ENCODE assay signal across 1 cellular context in the genomic region with DNA sequence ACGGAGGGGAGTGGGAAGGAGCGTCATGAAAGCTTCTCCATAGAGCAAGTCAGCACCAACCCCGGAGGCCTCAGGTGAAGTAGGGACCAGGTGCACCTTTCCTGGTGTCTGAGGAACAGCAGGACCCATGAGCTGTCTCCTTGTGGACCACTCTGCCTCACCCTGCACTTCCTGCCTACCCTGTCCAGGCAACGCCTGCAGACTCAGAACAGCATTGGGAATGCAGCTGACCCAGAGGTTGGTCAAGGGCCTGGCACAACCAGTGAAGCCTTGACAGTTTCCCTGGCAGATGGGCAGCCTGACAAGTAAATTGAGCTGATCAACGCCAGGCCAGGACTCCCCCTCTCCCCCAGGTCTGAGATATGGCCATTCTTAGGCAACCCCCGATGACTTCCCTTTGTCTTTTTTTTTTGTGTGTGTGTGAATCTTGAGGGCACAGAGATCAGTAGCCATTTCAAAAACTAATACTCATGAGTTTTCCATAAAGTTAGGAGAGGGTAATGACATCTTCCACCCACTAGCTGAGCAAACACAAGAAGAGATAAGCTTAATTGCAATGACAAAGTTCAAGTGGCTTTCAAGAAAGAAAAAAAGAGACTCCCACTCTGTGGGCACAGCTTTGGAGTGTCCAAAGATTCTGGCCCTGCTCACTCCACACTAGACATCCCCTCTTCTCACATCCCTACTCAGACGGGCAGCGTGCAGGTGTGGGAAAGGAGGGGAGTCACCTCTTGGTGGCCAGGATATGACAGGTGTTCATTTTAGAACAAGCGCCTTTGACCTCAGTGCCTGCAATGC.
TF ChIP-seq lines count a peak whose summit lies in the region.

No MANE protein-coding gene starts in this region.

TF ChIP-seq in HepG2, 621 proteins besides CTCF, POLR2A, EP300 and RAD21 (continued from another document and continues in another):
- TF ChIP-seq HOXA5 (CRISPR knock-in tag; IDR thresholded peaks at IDR 0.05) (peak; percentile 86), KDM3A (CRISPR knock-in tag; IDR thresholded peaks at IDR 0.05; ENCODE audit: low read depth) (no peak), ETV5 (CRISPR knock-in tag; IDR thresholded peaks at IDR 0.05; ENCODE audit: borderline replicate concordance) (0 out of 2 replicates have a peak, but pooled peaks have one; percentile 6), ZNF777 (CRISPR knock-in tag; IDR thresholded peaks at IDR 0.05) (0 out of 2 replicates have a peak, but pooled peaks have one; percentile 32), KLF9 (CRISPR knock-in tag; IDR thresholded peaks at IDR 0.05; ENCODE audit: low read depth) (no peak), RARA (CRISPR knock-in tag; IDR thresholded peaks at IDR 0.05) (peak; percentile 71; the same call in 1 of the 2 replicates), HCFC1 (IDR thresholded peaks at IDR 0.05; ENCODE audit: low read depth, low read length) (no peak), RXRB (CRISPR knock-in tag; IDR thresholded peaks at IDR 0.05; ENCODE audit: borderline replicate concordance) (peak; percentile 79), GLI4 (CRISPR knock-in tag; IDR thresholded peaks at IDR 0.05; ENCODE audit: borderline replicate concordance) (no peak), ARNT2 (CRISPR knock-in tag; IDR thresholded peaks at IDR 0.05; ENCODE audit: low read depth) (no peak), ZNF12 (CRISPR knock-in tag; IDR thresholded peaks at IDR 0.05) (0 out of 2 replicates have a peak, but pooled peaks have one; percentile 7), ELF4 (CRISPR knock-in tag; IDR thresholded peaks at IDR 0.05; ENCODE audit: borderline replicate concordance) (no peak), CREB1 (IDR thresholded peaks at IDR 0.05) (no peak), CREB1 (CRISPR knock-in tag; IDR thresholded peaks at IDR 0.05) (peak; percentile 53; the same call in 1 of the 2 replicates), HIVEP1 (CRISPR knock-in tag; IDR thresholded peaks at IDR 0.05) (0 out of 2 replicates have a peak, but pooled peaks have one; percentile 10), MTA1 (CRISPR knock-in tag; IDR thresholded peaks at IDR 0.05; ENCODE audit: borderline replicate concordance) (peak; percentile 60; the same call in 1 of the 2 replicates), ZNF790 (CRISPR knock-in tag; IDR thresholded peaks at IDR 0.05; ENCODE audit: borderline replicate concordance) (no peak), SAP130 (CRISPR knock-in tag; IDR thresholded peaks at IDR 0.05; ENCODE audit: low read depth) (peak; percentile 47), ZMYM2 (CRISPR knock-in tag; IDR thresholded peaks at IDR 0.05) (peak; percentile 63), ZNF615 (CRISPR knock-in tag; IDR thresholded peaks at IDR 0.05; ENCODE audit: borderline replicate concordance) (no peak), RBAK (CRISPR knock-in tag; IDR thresholded peaks at IDR 0.05) (no peak), HOXA9 (CRISPR knock-in tag; IDR thresholded peaks at IDR 0.05; ENCODE audit: borderline replicate concordance) (no peak), ZNF138 (CRISPR knock-in tag; IDR thresholded peaks at IDR 0.05; ENCODE audit: low read depth) (no peak), HNF4A (CRISPR knock-in tag; IDR thresholded peaks at IDR 0.05) (peak; percentile 94)
- TF ChIP-seq, protein P1, sequence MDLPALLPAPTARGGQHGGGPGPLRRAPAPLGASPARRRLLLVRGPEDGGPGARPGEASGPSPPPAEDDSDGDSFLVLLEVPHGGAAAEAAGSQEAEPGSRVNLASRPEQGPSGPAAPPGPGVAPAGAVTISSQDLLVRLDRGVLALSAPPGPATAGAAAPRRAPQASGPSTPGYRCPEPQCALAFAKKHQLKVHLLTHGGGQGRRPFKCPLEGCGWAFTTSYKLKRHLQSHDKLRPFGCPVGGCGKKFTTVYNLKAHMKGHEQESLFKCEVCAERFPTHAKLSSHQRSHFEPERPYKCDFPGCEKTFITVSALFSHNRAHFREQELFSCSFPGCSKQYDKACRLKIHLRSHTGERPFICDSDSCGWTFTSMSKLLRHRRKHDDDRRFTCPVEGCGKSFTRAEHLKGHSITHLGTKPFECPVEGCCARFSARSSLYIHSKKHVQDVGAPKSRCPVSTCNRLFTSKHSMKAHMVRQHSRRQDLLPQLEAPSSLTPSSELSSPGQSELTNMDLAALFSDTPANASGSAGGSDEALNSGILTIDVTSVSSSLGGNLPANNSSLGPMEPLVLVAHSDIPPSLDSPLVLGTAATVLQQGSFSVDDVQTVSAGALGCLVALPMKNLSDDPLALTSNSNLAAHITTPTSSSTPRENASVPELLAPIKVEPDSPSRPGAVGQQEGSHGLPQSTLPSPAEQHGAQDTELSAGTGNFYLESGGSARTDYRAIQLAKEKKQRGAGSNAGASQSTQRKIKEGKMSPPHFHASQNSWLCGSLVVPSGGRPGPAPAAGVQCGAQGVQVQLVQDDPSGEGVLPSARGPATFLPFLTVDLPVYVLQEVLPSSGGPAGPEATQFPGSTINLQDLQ (CRISPR knock-in tag; IDR thresholded peaks at IDR 0.05) = no peak
- TF ChIP-seq, protein P2, sequence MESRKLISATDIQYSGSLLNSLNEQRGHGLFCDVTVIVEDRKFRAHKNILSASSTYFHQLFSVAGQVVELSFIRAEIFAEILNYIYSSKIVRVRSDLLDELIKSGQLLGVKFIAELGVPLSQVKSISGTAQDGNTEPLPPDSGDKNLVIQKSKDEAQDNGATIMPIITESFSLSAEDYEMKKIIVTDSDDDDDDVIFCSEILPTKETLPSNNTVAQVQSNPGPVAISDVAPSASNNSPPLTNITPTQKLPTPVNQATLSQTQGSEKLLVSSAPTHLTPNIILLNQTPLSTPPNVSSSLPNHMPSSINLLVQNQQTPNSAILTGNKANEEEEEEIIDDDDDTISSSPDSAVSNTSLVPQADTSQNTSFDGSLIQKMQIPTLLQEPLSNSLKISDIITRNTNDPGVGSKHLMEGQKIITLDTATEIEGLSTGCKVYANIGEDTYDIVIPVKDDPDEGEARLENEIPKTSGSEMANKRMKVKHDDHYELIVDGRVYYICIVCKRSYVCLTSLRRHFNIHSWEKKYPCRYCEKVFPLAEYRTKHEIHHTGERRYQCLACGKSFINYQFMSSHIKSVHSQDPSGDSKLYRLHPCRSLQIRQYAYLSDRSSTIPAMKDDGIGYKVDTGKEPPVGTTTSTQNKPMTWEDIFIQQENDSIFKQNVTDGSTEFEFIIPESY (CRISPR knock-in tag; IDR thresholded peaks at IDR 0.05) = no peak
- TF ChIP-seq, protein P3, sequence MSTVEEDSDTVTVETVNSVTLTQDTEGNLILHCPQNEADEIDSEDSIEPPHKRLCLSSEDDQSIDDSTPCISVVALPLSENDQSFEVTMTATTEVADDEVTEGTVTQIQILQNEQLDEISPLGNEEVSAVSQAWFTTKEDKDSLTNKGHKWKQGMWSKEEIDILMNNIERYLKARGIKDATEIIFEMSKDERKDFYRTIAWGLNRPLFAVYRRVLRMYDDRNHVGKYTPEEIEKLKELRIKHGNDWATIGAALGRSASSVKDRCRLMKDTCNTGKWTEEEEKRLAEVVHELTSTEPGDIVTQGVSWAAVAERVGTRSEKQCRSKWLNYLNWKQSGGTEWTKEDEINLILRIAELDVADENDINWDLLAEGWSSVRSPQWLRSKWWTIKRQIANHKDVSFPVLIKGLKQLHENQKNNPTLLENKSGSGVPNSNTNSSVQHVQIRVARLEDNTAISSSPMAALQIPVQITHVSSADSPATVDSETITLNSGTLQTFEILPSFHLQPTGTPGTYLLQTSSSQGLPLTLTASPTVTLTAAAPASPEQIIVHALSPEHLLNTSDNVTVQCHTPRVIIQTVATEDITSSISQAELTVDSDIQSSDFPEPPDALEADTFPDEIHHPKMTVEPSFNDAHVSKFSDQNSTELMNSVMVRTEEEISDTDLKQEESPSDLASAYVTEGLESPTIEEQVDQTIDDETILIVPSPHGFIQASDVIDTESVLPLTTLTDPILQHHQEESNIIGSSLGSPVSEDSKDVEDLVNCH (CRISPR knock-in tag; IDR thresholded peaks at IDR 0.05) = no peak
- TF ChIP-seq, protein P4, sequence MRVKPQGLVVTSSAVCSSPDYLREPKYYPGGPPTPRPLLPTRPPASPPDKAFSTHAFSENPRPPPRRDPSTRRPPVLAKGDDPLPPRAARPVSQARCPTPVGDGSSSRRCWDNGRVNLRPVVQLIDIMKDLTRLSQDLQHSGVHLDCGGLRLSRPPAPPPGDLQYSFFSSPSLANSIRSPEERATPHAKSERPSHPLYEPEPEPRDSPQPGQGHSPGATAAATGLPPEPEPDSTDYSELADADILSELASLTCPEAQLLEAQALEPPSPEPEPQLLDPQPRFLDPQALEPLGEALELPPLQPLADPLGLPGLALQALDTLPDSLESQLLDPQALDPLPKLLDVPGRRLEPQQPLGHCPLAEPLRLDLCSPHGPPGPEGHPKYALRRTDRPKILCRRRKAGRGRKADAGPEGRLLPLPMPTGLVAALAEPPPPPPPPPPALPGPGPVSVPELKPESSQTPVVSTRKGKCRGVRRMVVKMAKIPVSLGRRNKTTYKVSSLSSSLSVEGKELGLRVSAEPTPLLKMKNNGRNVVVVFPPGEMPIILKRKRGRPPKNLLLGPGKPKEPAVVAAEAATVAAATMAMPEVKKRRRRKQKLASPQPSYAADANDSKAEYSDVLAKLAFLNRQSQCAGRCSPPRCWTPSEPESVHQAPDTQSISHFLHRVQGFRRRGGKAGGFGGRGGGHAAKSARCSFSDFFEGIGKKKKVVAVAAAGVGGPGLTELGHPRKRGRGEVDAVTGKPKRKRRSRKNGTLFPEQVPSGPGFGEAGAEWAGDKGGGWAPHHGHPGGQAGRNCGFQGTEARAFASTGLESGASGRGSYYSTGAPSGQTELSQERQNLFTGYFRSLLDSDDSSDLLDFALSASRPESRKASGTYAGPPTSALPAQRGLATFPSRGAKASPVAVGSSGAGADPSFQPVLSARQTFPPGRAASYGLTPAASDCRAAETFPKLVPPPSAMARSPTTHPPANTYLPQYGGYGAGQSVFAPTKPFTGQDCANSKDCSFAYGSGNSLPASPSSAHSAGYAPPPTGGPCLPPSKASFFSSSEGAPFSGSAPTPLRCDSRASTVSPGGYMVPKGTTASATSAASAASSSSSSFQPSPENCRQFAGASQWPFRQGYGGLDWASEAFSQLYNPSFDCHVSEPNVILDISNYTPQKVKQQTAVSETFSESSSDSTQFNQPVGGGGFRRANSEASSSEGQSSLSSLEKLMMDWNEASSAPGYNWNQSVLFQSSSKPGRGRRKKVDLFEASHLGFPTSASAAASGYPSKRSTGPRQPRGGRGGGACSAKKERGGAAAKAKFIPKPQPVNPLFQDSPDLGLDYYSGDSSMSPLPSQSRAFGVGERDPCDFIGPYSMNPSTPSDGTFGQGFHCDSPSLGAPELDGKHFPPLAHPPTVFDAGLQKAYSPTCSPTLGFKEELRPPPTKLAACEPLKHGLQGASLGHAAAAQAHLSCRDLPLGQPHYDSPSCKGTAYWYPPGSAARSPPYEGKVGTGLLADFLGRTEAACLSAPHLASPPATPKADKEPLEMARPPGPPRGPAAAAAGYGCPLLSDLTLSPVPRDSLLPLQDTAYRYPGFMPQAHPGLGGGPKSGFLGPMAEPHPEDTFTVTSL (CRISPR knock-in tag; IDR thresholded peaks at IDR 0.05; ENCODE audit: borderline replicate concordance) = peak; percentile 87
- TF ChIP-seq, protein P5, sequence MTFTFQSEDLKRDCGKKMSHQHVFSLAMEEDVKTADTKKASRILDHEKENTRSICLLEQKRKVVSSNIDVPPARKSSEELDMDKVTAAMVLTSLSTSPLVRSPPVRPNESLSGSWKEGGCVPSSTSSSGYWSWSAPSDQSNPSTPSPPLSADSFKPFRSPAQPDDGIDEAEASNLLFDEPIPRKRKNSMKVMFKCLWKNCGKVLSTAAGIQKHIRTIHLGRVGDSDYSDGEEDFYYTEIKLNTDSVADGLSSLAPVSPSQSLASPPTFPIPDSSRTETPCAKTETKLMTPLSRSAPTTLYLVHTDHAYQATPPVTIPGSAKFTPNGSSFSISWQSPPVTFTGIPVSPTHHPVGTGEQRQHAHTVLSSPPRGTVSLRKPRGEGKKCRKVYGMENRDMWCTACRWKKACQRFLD (CRISPR knock-in tag; IDR thresholded peaks at IDR 0.05; ENCODE audit: borderline replicate concordance) = no peak
- TF ChIP-seq, protein P6, sequence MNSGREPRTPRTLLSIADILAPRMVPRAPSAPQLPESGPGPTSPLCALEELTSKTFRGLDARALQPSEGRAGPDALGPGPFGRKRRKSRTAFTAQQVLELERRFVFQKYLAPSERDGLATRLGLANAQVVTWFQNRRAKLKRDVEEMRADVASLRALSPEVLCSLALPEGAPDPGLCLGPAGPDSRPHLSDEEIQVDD (CRISPR knock-in tag; IDR thresholded peaks at IDR 0.05; ENCODE audit: borderline replicate concordance) = no peak
- TF ChIP-seq, protein P7, sequence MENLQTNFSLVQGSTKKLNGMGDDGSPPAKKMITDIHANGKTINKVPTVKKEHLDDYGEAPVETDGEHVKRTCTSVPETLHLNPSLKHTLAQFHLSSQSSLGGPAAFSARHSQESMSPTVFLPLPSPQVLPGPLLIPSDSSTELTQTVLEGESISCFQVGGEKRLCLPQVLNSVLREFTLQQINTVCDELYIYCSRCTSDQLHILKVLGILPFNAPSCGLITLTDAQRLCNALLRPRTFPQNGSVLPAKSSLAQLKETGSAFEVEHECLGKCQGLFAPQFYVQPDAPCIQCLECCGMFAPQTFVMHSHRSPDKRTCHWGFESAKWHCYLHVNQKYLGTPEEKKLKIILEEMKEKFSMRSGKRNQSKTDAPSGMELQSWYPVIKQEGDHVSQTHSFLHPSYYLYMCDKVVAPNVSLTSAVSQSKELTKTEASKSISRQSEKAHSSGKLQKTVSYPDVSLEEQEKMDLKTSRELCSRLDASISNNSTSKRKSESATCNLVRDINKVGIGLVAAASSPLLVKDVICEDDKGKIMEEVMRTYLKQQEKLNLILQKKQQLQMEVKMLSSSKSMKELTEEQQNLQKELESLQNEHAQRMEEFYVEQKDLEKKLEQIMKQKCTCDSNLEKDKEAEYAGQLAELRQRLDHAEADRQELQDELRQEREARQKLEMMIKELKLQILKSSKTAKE (CRISPR knock-in tag; IDR thresholded peaks at IDR 0.05; ENCODE audit: borderline replicate concordance) = 0 out of 2 replicates have a peak, but pooled peaks have one; percentile 23
- TF ChIP-seq, protein P8, sequence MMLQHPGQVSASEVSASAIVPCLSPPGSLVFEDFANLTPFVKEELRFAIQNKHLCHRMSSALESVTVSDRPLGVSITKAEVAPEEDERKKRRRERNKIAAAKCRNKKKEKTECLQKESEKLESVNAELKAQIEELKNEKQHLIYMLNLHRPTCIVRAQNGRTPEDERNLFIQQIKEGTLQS (CRISPR knock-in tag; IDR thresholded peaks at IDR 0.05) = no peak
- TF ChIP-seq, protein P9, sequence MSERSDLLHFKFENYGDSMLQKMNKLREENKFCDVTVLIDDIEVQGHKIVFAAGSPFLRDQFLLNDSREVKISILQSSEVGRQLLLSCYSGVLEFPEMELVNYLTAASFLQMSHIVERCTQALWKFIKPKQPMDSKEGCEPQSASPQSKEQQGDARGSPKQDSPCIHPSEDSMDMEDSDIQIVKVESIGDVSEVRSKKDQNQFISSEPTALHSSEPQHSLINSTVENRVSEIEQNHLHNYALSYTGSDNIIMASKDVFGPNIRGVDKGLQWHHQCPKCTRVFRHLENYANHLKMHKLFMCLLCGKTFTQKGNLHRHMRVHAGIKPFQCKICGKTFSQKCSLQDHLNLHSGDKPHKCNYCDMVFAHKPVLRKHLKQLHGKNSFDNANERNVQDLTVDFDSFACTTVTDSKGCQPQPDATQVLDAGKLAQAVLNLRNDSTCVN (CRISPR knock-in tag; IDR thresholded peaks at IDR 0.05; ENCODE audit: borderline replicate concordance) = no peak
- TF ChIP-seq, protein P10, sequence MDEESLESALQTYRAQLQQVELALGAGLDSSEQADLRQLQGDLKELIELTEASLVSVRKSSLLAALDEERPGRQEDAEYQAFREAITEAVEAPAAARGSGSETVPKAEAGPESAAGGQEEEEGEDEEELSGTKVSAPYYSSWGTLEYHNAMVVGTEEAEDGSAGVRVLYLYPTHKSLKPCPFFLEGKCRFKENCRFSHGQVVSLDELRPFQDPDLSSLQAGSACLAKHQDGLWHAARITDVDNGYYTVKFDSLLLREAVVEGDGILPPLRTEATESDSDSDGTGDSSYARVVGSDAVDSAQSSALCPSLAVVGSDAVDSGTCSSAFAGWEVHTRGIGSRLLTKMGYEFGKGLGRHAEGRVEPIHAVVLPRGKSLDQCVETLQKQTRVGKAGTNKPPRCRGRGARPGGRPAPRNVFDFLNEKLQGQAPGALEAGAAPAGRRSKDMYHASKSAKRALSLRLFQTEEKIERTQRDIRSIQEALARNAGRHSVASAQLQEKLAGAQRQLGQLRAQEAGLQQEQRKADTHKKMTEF (CRISPR knock-in tag; IDR thresholded peaks at IDR 0.05) = no peak
